Comparison of ENCODE assay signal across 17 cellular contexts in genomic region chr1:104056786-104057185, GRCh38.
DNase-seq lines count a peak whose midpoint lies in the region; ATAC-seq and TF ChIP-seq lines count a peak whose summit lies in the region.
"Had no signal": no experiment of that assay in that cellular context is flagged by ENCODE, and none has a peak within 500 bp of the region (broad histone marks: within the 10 kb centered on the region; RNA-seq: fewer than 3 reads in every experiment).

No MANE protein-coding gene starts in this region.

- H2AFZ ChIP-seq in SU-DHL-6 (ENCODE audit: low read depth, low read length, severe bottlenecking) = peak overlapping the region; percentile 63
- H2AFZ ChIP-seq: GM23248 had no signal

- no peaks in the 10 kb centered on the region for H3F3A ChIP-seq in SU-DHL-6 (ENCODE audit: insufficient read depth)

- no peak for TF ChIP-seq CTCF in SU-DHL-6 (IDR thresholded peaks at IDR 0.05; ENCODE audit: insufficient read depth, low read length, poor library complexity, severe bottlenecking)

- no peak for ATAC-seq in GM21723 (IDR thresholded peaks at IDR 0.05; ENCODE audit: unreplicated experiment)
- no peak for ATAC-seq in HG03039 (IDR thresholded peaks at IDR 0.05; ENCODE audit: unreplicated experiment)
- ATAC-seq: T-cell had no signal

- no peaks in the 10 kb centered on the region for H3K9me2 ChIP-seq in SU-DHL-6 (replicated peaks; ENCODE audit: insufficient read depth, low read length)

- no peaks in the 10 kb centered on the region for H4K20me1 ChIP-seq in SU-DHL-6 (ENCODE audit: low read depth, low read length)

- H3K9ac ChIP-seq in SU-DHL-6 (ENCODE audit: low read length) = no peak overlapping the region
- H3K9ac ChIP-seq: GM23248 had no signal

- peak overlapping the region; percentile 32 for H3K4me2 ChIP-seq in SU-DHL-6 (ENCODE audit: low read depth, low read length, poor library complexity, severe bottlenecking)

- no peaks in the 10 kb centered on the region for H3K27me3 ChIP-seq in SU-DHL-6 (ENCODE audit: low read length)
- H3K27me3 ChIP-seq: MG63 had no signal

- no peak overlapping the region for H3K27ac ChIP-seq in SU-DHL-6 (ENCODE audit: low read depth, low read length)
- H3K27ac ChIP-seq: GM23248 had no signal

- DNase-seq in DMS53 (lab: John Stamatoyannopoulos, UW) (peak; percentile 55), NCI-H146 (lab: John Stamatoyannopoulos, UW) (peak; percentile 82), islet precursor cell (peak; percentile 37), NCI-H1436 (lab: John Stamatoyannopoulos, UW) (no peak)
- no peak for DNase-seq in central memory CD4-positive, alpha-beta T cell
- DNase-seq: COR-L47, GM23248, HFFc6, NCI-H1092 treated with DMSO at 0.1 percent for 48 hours, NCI-H187 treated with DMSO at 0.1 percent for 48 hours, NCI-H2171, NCI-H446 had no signal

- H3K36me3 ChIP-seq in SU-DHL-6 (ENCODE audit: low read length) = no peaks in the 10 kb centered on the region
- H3K36me3 ChIP-seq: MG63 had no signal

- no peak overlapping the region for H3K4me3 ChIP-seq in SU-DHL-6 (ENCODE audit: insufficient read depth, low read length, poor library complexity, severe bottlenecking)
- H3K4me3 ChIP-seq: GM23248, MG63 had no signal

- H3K79me2 ChIP-seq in SU-DHL-6 (ENCODE audit: insufficient read depth, low read length) = no peaks in the 10 kb centered on the region

- H3K9me3 ChIP-seq in SU-DHL-6 (ENCODE audit: insufficient read depth, low read length) = no peaks in the 10 kb centered on the region
- H3K9me3 ChIP-seq: MG63 had no signal

Comparison
In these comparisons a context has a peak if more than half of its experiments do, and no peak if none do; other contexts are left out.
1. DNase-seq: peak in DMS53 (single experiment), NCI-H146 (single experiment) and islet precursor cell (single experiment); none in central memory CD4-positive, alpha-beta T cell (single experiment) and NCI-H1436 (single experiment).